Comparison of ENCODE assay signal across 25 cellular contexts in genomic region chr14:105140581-105140980, GRCh38.
"Had no signal": no experiment of that assay in that cellular context is flagged by ENCODE, and none has a peak within 500 bp of the region (broad histone marks: within the 10 kb centered on the region; RNA-seq: fewer than 3 reads in every experiment).

No MANE protein-coding gene starts in this region.

- H3K4me1 Mint-ChIP-seq: activated CD4-positive, alpha-beta T cell treated with anti-CD3 and anti-CD28 coated beads, Interleukin-2, amount 10 ng/mL, durations not matched to agents 24 days and 14 days; nephron; T-helper 17 cell had no signal

- DNase-seq: activated CD4-positive, alpha-beta memory T cell treated with anti-CD3 and anti-CD28 coated beads for 36 hours; activated CD4-positive, alpha-beta T cell treated with anti-CD3 and anti-CD28 coated beads, Interleukin-2, amount 10 ng/mL, durations not matched to agents 24 days and 14 days; activated CD4-positive, CD25-positive, alpha-beta regulatory T cell treated with anti-CD3 and anti-CD28 coated beads, Interleukin-2, amount 50 U/mL, for 72 hours; activated CD8-positive, alpha-beta memory T cell treated with anti-CD3 and anti-CD28 coated beads, Interleukin-2, amount 50 U/mL, for 4 hours; activated gamma-delta T cell treated with Interleukin-2 at 50 U/mL for 16 hours; activated naive CD4-positive, alpha-beta T cell treated with anti-CD3 and anti-CD28 coated beads, Interleukin-2, amount 50 U/mL, for 16 hours; activated T-cell treated with anti-CD3 and anti-CD28 coated beads, Interleukin-2, amount 50 U/mL, for 1 hour; amniotic stem cell; brain microvascular endothelial cell; caudate nucleus; heart right ventricle; left cardiac atrium; mammary epithelial cell; small intestine; stimulated activated CD4-positive, alpha-beta T cell treated with anti-CD3 and anti-CD28 coated beads, Interleukin-1b, Interleukin-23, amount 100 ng/mL, for 48 hours; stimulated activated naive CD4-positive, alpha-beta T cell; T-helper 17 cell; T1000; transverse colon had no signal

- H3K4me1 ChIP-seq: esophagus muscularis mucosa, foreskin keratinocyte, heart right ventricle, transverse colon had no signal

- ATAC-seq: foreskin keratinocyte, heart right ventricle, left cardiac atrium, sciatic nerve, T-helper 17 cell had no signal

- H3K27ac ChIP-seq: brain microvascular endothelial cell, esophagus muscularis mucosa, foreskin keratinocyte, heart right ventricle, transverse colon had no signal

- H3K27me3 Mint-ChIP-seq: activated CD4-positive, alpha-beta memory T cell treated with anti-CD3 and anti-CD28 coated beads for 36 hours; activated CD4-positive, alpha-beta T cell treated with anti-CD3 and anti-CD28 coated beads, Interleukin-2, amount 10 ng/mL, durations not matched to agents 24 days and 14 days; progenitor cell of endocrine pancreas; T-helper 17 cell had no signal

- H3K36me3 ChIP-seq: brain microvascular endothelial cell, transverse colon had no signal

- H3K27ac Mint-ChIP-seq: activated CD4-positive, alpha-beta memory T cell treated with anti-CD3 and anti-CD28 coated beads for 36 hours; activated CD4-positive, alpha-beta T cell treated with anti-CD3 and anti-CD28 coated beads, Interleukin-2, amount 10 ng/mL, durations not matched to agents 24 days and 14 days; activated T-helper 1 cell treated with anti-CD3 and anti-CD28 coated beads, Interleukin-12 subunit alpha, Interleukin-12 subunit beta, Interleukin-2, Interleukin-4 antibody, amounts not matched to agents 30 ng/mL and 10 ng/mL and 1 ng/mL, durations not matched to agents 14 hours and 24 hours and 36 hours; nephron; progenitor cell of endocrine pancreas; T-helper 17 cell had no signal

- H3K4me3 ChIP-seq: esophagus muscularis mucosa, heart right ventricle, transverse colon had no signal

- H3K4me3 Mint-ChIP-seq: activated CD4-positive, alpha-beta memory T cell treated with anti-CD3 and anti-CD28 coated beads for 36 hours; activated CD4-positive, alpha-beta T cell treated with anti-CD3 and anti-CD28 coated beads, Interleukin-2, amount 10 ng/mL, durations not matched to agents 24 days and 14 days; activated T-helper 1 cell treated with anti-CD3 and anti-CD28 coated beads, Interleukin-12 subunit alpha, Interleukin-12 subunit beta, Interleukin-2, Interleukin-4 antibody, amounts not matched to agents 30 ng/mL and 10 ng/mL and 1 ng/mL, durations not matched to agents 14 hours and 24 hours and 36 hours; nephron; T-helper 17 cell had no signal

- H3K27me3 ChIP-seq: brain microvascular endothelial cell, foreskin keratinocyte, heart right ventricle, transverse colon had no signal
